In the genomic region with DNA sequence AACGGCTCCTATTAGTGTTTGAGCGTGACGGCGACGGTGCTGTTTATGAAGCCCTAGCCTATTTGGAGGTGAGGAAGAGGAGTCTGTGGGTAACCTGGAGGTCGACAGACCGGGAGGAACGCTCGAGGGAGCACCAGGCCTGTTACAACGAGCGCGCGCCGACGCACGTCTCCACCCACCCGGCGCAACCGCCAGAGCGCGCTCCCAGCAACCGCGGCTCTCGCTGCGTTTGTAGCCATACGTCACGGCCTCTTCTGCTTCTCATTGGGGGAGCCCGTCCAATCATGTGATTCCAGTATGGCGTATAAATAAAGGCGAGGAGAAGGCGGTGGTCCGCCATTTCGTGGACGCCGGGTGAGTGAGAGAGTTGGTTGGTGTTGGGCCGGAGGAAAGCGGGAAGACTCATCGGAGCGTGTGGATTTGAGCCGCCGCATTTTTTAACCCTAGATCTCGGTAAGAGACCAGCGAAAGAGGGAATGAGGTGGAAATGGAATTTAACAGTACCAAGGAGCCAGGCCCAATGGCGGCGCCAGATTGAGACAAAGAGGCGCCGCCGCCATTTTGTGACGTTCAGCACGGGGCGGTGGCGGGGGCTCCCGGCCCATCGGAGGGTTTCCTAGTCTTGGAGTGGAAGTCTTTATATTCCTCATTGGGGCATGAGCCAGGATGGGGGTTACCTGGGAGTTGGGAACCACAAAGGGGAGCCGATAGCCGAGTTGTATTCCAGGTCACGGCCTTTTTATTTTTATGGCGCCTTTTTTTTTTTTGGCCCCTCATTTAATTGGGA, we compare ENCODE assay signal across 8 cellular contexts. TPM values are rescaled to one million over a fixed set of nuclear protein-coding genes. Genes with fewer than 3 reads are reported as not detected.
DNase-seq lines count a peak whose midpoint lies in the region; TF ChIP-seq lines count a peak whose summit lies in the region.

A gene (plus strand): TSS at position 334 of the 787 bp plus-strand sequence. CDS start 2,401 bp downstream, outside the sequence.

- DNase-seq in COR-L47 (lab: John Stamatoyannopoulos, UW) (peak; percentile 97), GM20000 (ENCODE audit: low spot score) (peak; percentile 92), HT-29 (ENCODE audit: low spot score) (peak; percentile 98), lung microvascular endothelial cell (ENCODE audit: low read depth in 2 of 2) (peak; percentile 99)
- peak; percentile 96 for DNase-seq in NK-92 treated with Interleukin-12 subunit alpha and Interleukin-12 subunit beta, amount 100 ng/mL, for 24 hours (lab: John Stamatoyannopoulos, UW)
- DNase-seq in activated CD8-positive, alpha-beta memory T cell treated with anti-CD3 and anti-CD28 coated beads for 24 hours = peak; percentile 96
- peak; percentile 94 for DNase-seq in effector CD8-positive, alpha-beta T cell (lab: John Stamatoyannopoulos, UW)
- DNase-seq in stimulated activated CD4-positive, alpha-beta T cell treated with anti-CD3 and anti-CD28 coated beads, TNF-alpha, amount 100 ng/mL, for 48 hours (ENCODE audit: low read depth in 3 of 3) = peak; percentile 92 to 93 (median 92)

- no peak for TF ChIP-seq CTCF in GM20000 (IDR thresholded peaks at IDR 0.05; ENCODE audit: extremely low read depth, missing control alignments)

RNA-seq across cellular contexts. Expression of the gene that starts here (rescaled TPM):
- total RNA-seq in HT-29 (2014; rRNA removed; shearing (Covaris generic)) = 269 and 285 TPM in 2 replicates
- 191 and 296 TPM in 2 replicates for total RNA-seq in lung microvascular endothelial cell

Comparison
In these comparisons a context has a peak if more than half of its experiments do, and no peak if none do; other contexts are left out.
1. Peak in every context shown above with its lines: DNase-seq.